ENCODE assay signal across 9 cellular contexts in genomic region chr14:104130974-104131651, GRCh38. TPM values are rescaled to one million over a fixed set of nuclear protein-coding genes. Genes with fewer than 3 reads are reported as not detected.
DNase-seq lines count a peak whose midpoint lies in the region; ATAC-seq, FAIRE-seq and TF ChIP-seq lines count a peak whose summit lies in the region.
"Had no signal": no experiment of that assay in that cellular context is flagged by ENCODE, and none has a peak within 500 bp of the region (broad histone marks: within the 10 kb centered on the region; RNA-seq: fewer than 3 reads in every experiment).

No MANE protein-coding gene starts in this region.

- H2AFZ ChIP-seq in K562 (ENCODE audit: low read depth, low read length) (no peak overlapping the region), HepG2 (ENCODE audit: low read length) (no peak overlapping the region)

- peaks cover 2% of the 10 kb centered on the region for H3K4me1 Mint-ChIP-seq in activated T-cell treated with anti-CD3 and anti-CD28 coated beads, Interleukin-2, amount 50 U/mL, for 4 hours (ENCODE audit: low read depth)

- no peaks in the 10 kb centered on the region for H3K9me1 ChIP-seq in K562 (ENCODE audit: control insufficient read depth, insufficient read depth, low read length)

- H3K36me3 ChIP-seq in K562 (ENCODE audit: control insufficient read depth, insufficient read depth, low read length): no peaks in the 10 kb centered on the region
- no peaks in the 10 kb centered on the region for H3K36me3 ChIP-seq in HepG2 (replicated peaks in 1 of 2; ENCODE audit: control insufficient read depth in 1 of 2, insufficient read depth in 2 of 2, low read length in 2 of 2)
- no peaks in the 10 kb centered on the region for H3K36me3 ChIP-seq in aorta (ENCODE audit: control insufficient read depth in 1 of 2, insufficient read depth in 2 of 2, low read length in 1 of 2)

- no peaks in the 10 kb centered on the region for H3K27me3 ChIP-seq in K562 (ENCODE audit: control insufficient read depth in 2 of 2, insufficient read depth in 2 of 2, low read length in 2 of 2)
- peaks cover 0 to 15% of the 10 kb centered on the region in 2 experiments; a peak in 4 of 5 replicates for H3K27me3 ChIP-seq in HepG2 (ENCODE audit: control insufficient read depth in 1 of 2, insufficient read depth in 2 of 2, low read length in 2 of 2)
- no peaks in the 10 kb centered on the region for H3K27me3 ChIP-seq in aorta (ENCODE audit: control insufficient read depth in 1 of 2, insufficient read depth in 2 of 2, low read length in 1 of 2)

- H3K27me3 Mint-ChIP-seq in activated T-cell treated with anti-CD3 and anti-CD28 coated beads, Interleukin-2, amount 50 U/mL, for 4 hours (ENCODE audit: low read depth): peaks cover 70% of the 10 kb centered on the region

- H3K79me2 ChIP-seq in K562 (ENCODE audit: control insufficient read depth, insufficient read depth, low read length) (no peaks in the 10 kb centered on the region), HepG2 (ENCODE audit: insufficient read depth, low read length) (no peaks in the 10 kb centered on the region)

- H3K4me3 ChIP-seq in K562 (no peak overlapping the region), HepG2 (replicated peaks in 1 of 3; ENCODE audit: insufficient read depth in 1 of 3, low read depth in 2 of 3, low read length in 3 of 3) (no peak overlapping the region), aorta (ENCODE audit: low read length in 2 of 2) (no peak overlapping the region)

- H3K9ac ChIP-seq in K562 (ENCODE audit: insufficient read depth in 1 of 2, low read depth in 2 of 2, low read length in 2 of 2) (no peak overlapping the region), HepG2 (ENCODE audit: insufficient read depth, low read depth, low read length) (no peak overlapping the region)

- H3K4me3 Mint-ChIP-seq in activated T-cell treated with anti-CD3 and anti-CD28 coated beads, Interleukin-2, amount 50 U/mL, for 4 hours: no peak overlapping the region
- H3K4me3 Mint-ChIP-seq: dendritic cell treated with granulocyte-macrophage colony-stimulating factor and Interleukin-4, amounts not matched to agents 40 ng/mL and 50 ng/mL, for 4 days had no signal

- H3K4me1 ChIP-seq in K562 (replicated peaks in 1 of 2; ENCODE audit: control insufficient read depth in 2 of 2, insufficient read depth in 2 of 2, low read length in 2 of 2): no peaks in the 10 kb centered on the region
- no peaks in the 10 kb centered on the region for H3K4me1 ChIP-seq in HepG2 (ENCODE audit: insufficient read depth, low read length)
- no peaks in the 10 kb centered on the region for H3K4me1 ChIP-seq in aorta (ENCODE audit: control insufficient read depth in 1 of 2, insufficient read depth in 2 of 2, low read length in 2 of 2)

- FAIRE-seq in GM12891 (lab: Jason Lieb, UNC): peak; percentile 66
- FAIRE-seq in K562 (lab: Jason Lieb, UNC): no peak
- peak; percentile 69 for FAIRE-seq in HepG2 (lab: Jason Lieb, UNC)

- H3K9me3 Mint-ChIP-seq in activated T-cell treated with anti-CD3 and anti-CD28 coated beads, Interleukin-2, amount 50 U/mL, for 4 hours: peaks cover 15% of the 10 kb centered on the region

- DNase-seq in AG08395 (ENCODE audit: low spot score) (peak; percentile 48), GM12891 (ENCODE audit: insufficient read length, low spot score) (no peak), NCI-H460 (ENCODE audit: extremely low read depth, low read depth) (peak; percentile 61), K562 (ENCODE audit: extremely low read depth in 1 of 4, low spot score in 3 of 4) (no peak), HepG2 (ENCODE audit: low spot score) (peak; percentile 23), aorta (peak; percentile 32 to 49)
- DNase-seq in activated T-cell treated with anti-CD3 and anti-CD28 coated beads, Interleukin-2, amount 50 U/mL, for 4 hours: no peak

- H4K20me1 ChIP-seq in K562 (replicated peaks; ENCODE audit: control insufficient read depth, insufficient read depth, low read length) (no peaks in the 10 kb centered on the region), HepG2 (ENCODE audit: insufficient read depth, low read length) (no peaks in the 10 kb centered on the region)

- TF ChIP-seq POLR2A in GM12891 (IDR thresholded peaks at IDR 0.05; ENCODE audit: low read depth, low read length) (no peak), K562 (conservative IDR thresholded peaks at IDR 0.05) (no peak), HepG2 (IDR thresholded peaks at IDR 0.05; ENCODE audit: insufficient read depth in 1 of 2, low read depth in 2 of 2, low read length in 2 of 2) (no peak)

- TF ChIP-seq RAD21 in K562 (CRISPR knock-in tag; conservative IDR thresholded peaks at IDR 0.05 in 1 of 2, IDR thresholded peaks at IDR 0.05 in 1 of 2) (peak in 1 of 2 experiments; percentile 63; a peak in 2 of 4 replicates), HepG2 (CRISPR knock-in tag; IDR thresholded peaks at IDR 0.05) (peak; percentile 24; the same call in 1 of the 2 replicates)

- intact Hi-C loops in K562 (cut with micrococcal nuclease): loop anchor here (2.0 kb wide), 1 partner anchor 52 kb away; no protein-coding TSS in a partner anchor
- intact Hi-C loops in HepG2 (cut with micrococcal nuclease; ENCODE audit: unreplicated experiment): loop anchor here (1.0 kb wide), 1 partner anchor 53 kb away; no protein-coding TSS in a partner anchor
- intact Hi-C loops in aorta (cut with DNase I): no loop called here

- TF ChIP-seq CTCF in K562 (IDR thresholded peaks at IDR 0.05 in 2 of 3, conservative IDR thresholded peaks at IDR 0.05 in 1 of 3; ENCODE audit: insufficient read depth in 2 of 3, low read depth in 1 of 3, low read length in 3 of 3) (peak; percentile 56 to 61 (median 58)), HepG2 (CRISPR knock-in tag; IDR thresholded peaks at IDR 0.05) (peak; percentile 84)

- H3K4me2 ChIP-seq in K562 (ENCODE audit: insufficient read depth, low read length) (no peak overlapping the region), HepG2 (ENCODE audit: low read depth, low read length) (no peak overlapping the region)

- BruUV-seq in K562 (replicated peaks; lab: Mats Ljungman, UMichigan) (no TSS peak), HepG2 (replicated peaks; lab: Mats Ljungman, UMichigan) (no TSS peak)

- H3K36me3 Mint-ChIP-seq in activated T-cell treated with anti-CD3 and anti-CD28 coated beads, Interleukin-2, amount 50 U/mL, for 4 hours (ENCODE audit: insufficient read depth): peaks cover 2% of the 10 kb centered on the region

- POLR2A ChIA-PET in K562 (lab: Yijun Ruan, JAX) (no interaction called here), HepG2 (lab: Yijun Ruan, JAX) (no interaction called here)

- TF ChIP-seq EP300 in K562 (IDR thresholded peaks at IDR 0.05; ENCODE audit: low read length): no peak
- no peak for TF ChIP-seq EP300 in HepG2 (IDR thresholded peaks at IDR 0.05; ENCODE audit: low read depth in 2 of 2, low read length in 2 of 2)
- TF ChIP-seq EP300 in HepG2 (CRISPR knock-in tag; IDR thresholded peaks at IDR 0.05; ENCODE audit: borderline replicate concordance): no peak

- in situ Hi-C loops in K562 (cut with MboI): no loop called here
- in situ Hi-C loops in HepG2 (cut with HindIII; ENCODE audit: extremely low pct_ligation_motif_present, low pct_unique_long_range_greater_than_20kb): loop anchor here (5.0 kb wide), 1 partner anchor 34 kb away; no protein-coding TSS in a partner anchor

- H3K27ac ChIP-seq in K562 (ENCODE audit: extremely low read depth, low read depth, low read length) (no peak overlapping the region), HepG2 (ENCODE audit: extremely low read length, insufficient read depth, low read length) (no peak overlapping the region), aorta (ENCODE audit: low read depth in 1 of 2, low read length in 2 of 2) (no peak overlapping the region)

- H3K9me3 ChIP-seq in K562 (replicated peaks; ENCODE audit: control insufficient read depth, insufficient read depth, low read depth, low read length): no peaks in the 10 kb centered on the region
- peaks cover 16% of the 10 kb centered on the region for H3K9me3 ChIP-seq in HepG2 (ENCODE audit: low read length)
- H3K9me3 ChIP-seq in aorta (ENCODE audit: control insufficient read depth, low read length): peaks cover 6% of the 10 kb centered on the region

- ATAC-seq in K562 (no peak), HepG2 (peak; percentile 59), aorta (ENCODE audit: low FRiP score) (no peak), GM19351 (IDR thresholded peaks at IDR 0.05; ENCODE audit: unreplicated experiment) (no peak)
- ATAC-seq in activated T-cell treated with anti-CD3 and anti-CD28 coated beads, Interleukin-2, amount 50 U/mL, for 4 hours: no peak

- 0% methylated on average over 4 of the region's 11 CpGs for WGBS in K562 (ENCODE audit: insufficient coverage, low coverage, missing lambda C conversion rate)
- WGBS in HepG2 (ENCODE audit: low lambda C conversion rate): 5% methylated on average over 8 of the region's 11 CpGs
- WGBS in aorta, 2 donors: 13 to 14% methylated on average over 11 of the region's 11 CpGs

- CTCF ChIA-PET in K562 (lab: Yijun Ruan, JAX; ENCODE audit: low intra/inter-chr PET ratio) (interaction anchor here (2.3 kb wide), 1 partner anchor 53 kb away, joined by 24 read pairs; no protein-coding TSS in a partner anchor), HepG2 (lab: Yijun Ruan, JAX; ENCODE audit: low intra/inter-chr PET ratio, low total read pairs) (interaction anchor here (1.3 to 2.9 kb wide), 2 partner anchors 36 to 53 kb away, joined by 6 to 37 read pairs; no protein-coding TSS in a partner anchor)

RNA-seq across cellular contexts. Expression of gene KIF26A, which starts 7.3 kb away (rescaled TPM):
- polyA plus RNA-seq in GM12891 (2012; ENCODE audit: low read depth, missing spikeins): 0.03 TPM
- total RNA-seq in NCI-H460 (2014; rRNA removed; shearing (Covaris generic)): 38.7 and 46.6 TPM in 2 replicates
- 71.2 and 73.6 TPM in 2 replicates for polyA plus RNA-seq in NCI-H460 (2014; cell fraction: nucleus; rRNA removed)
- total RNA-seq in K562 (2011; cell fraction: chromatin; rRNA removed; ENCODE audit: low replicate concordance): not detected in 2 replicates
- total RNA-seq in K562 (2011; cell fraction: nucleolus; rRNA removed): not detected in 2 replicates
- total RNA-seq in K562 (2011; cell fraction: nucleoplasm; rRNA removed): not detected in 2 replicates
- total RNA-seq in K562 (2014; rRNA removed) (not detected in 2 replicates), K562 (2014; rRNA removed; fragmentation: Illumina TruSeq; extraction: Trizol) (not detected in 2 replicates), K562 (2015; rRNA removed; fragmentation: Illumina TruSeq; extraction: Trizol) (not detected in 2 replicates), K562 (2021) (0.02 and 0.04 TPM in 2 replicates), HepG2 (2016; rRNA removed; fragmentation: Illumina TruSeq; extraction: Trizol) (not detected in 2 replicates), aorta (1 to 10 TPM; 4.6 to 8.3 TPM)
- polyA plus RNA-seq in K562 (2011; rRNA removed) (not detected in 2 replicates), K562 (2014; fragmentation: Illumina TruSeq; extraction: Trizol) (not detected in 2 replicates), K562 (2014; fragmentation: Nextera tagmentation; extraction: Ambion mirVana) (not detected), K562 (2014; rRNA removed) (not detected in 2 replicates), HepG2 (2011; rRNA removed) (not detected in 2 replicates), aorta (1 to 10 TPM in 1 of 2 donors, under 1 TPM in 1; 0.13 to 1.9 TPM)
- 0.01 TPM in 1 of 2 replicates, not detected in the other for polyA plus RNA-seq in K562 (2011; cell fraction: cytosol; rRNA removed)
- not detected in 2 replicates for polyA plus RNA-seq in K562 (2011; cell fraction: nucleus; rRNA removed)
- not detected in 2 replicates for polyA plus RNA-seq in K562 (2012)
- not detected in 2 replicates for polyA minus RNA-seq in K562 (2011; rRNA and poly(A)+ RNA removed)
- polyA minus RNA-seq in K562 (2011; cell fraction: cytosol; rRNA and poly(A)+ RNA removed): 0.19 and 0.27 TPM in 2 replicates
- under 0.01 TPM in 2 replicates for polyA minus RNA-seq in K562 (2011; cell fraction: nucleus; rRNA and poly(A)+ RNA removed)
- total RNA-seq in HepG2 (2016; cell fraction: cytosol; rRNA removed; fragmentation: Illumina TruSeq; extraction: Trizol; ENCODE audit: low read depth): not detected in 2 replicates
- total RNA-seq in HepG2 (2016; cell fraction: insoluble cytoplasmic fraction; rRNA removed; fragmentation: Illumina TruSeq; extraction: Trizol): not detected in 2 replicates
- total RNA-seq in HepG2 (2016; cell fraction: membrane; rRNA removed; fragmentation: Illumina TruSeq; extraction: Trizol): not detected in 2 replicates
- total RNA-seq in HepG2 (2016; cell fraction: nucleus; rRNA removed; fragmentation: Illumina TruSeq; extraction: Trizol): not detected in 2 replicates
- not detected in 2 replicates for polyA plus RNA-seq in HepG2 (2011; cell fraction: cytosol; rRNA removed)
- not detected in 2 replicates for polyA plus RNA-seq in HepG2 (2011; cell fraction: nucleus; rRNA removed)
- not detected in 2 replicates for polyA plus RNA-seq in HepG2 (2012)
- polyA plus RNA-seq in HepG2 (2016; cell fraction: cytosol; fragmentation: Illumina TruSeq; extraction: Trizol; ENCODE audit: low read depth): not detected in 2 replicates
- not detected in 2 replicates for polyA plus RNA-seq in HepG2 (2016; cell fraction: insoluble cytoplasmic fraction; fragmentation: Illumina TruSeq; extraction: Trizol; ENCODE audit: low read depth)
- not detected in 2 replicates for polyA plus RNA-seq in HepG2 (2016; cell fraction: membrane; fragmentation: Illumina TruSeq; extraction: Trizol; ENCODE audit: low read depth)
- not detected in 2 replicates for polyA plus RNA-seq in HepG2 (2016; cell fraction: nucleus; fragmentation: Illumina TruSeq; extraction: Trizol; ENCODE audit: insufficient read depth, low read depth)
- 0.02 and 12.4 TPM in 2 replicates for polyA minus RNA-seq in HepG2 (2011; rRNA and poly(A)+ RNA removed; ENCODE audit: low replicate concordance)
- polyA minus RNA-seq in HepG2 (2011; cell fraction: cytosol; rRNA and poly(A)+ RNA removed): 0.18 and 0.30 TPM in 2 replicates
- 0.13 TPM in 1 of 2 replicates, not detected in the other for polyA minus RNA-seq in HepG2 (2011; cell fraction: nucleus; rRNA and poly(A)+ RNA removed)
- total RNA-seq in activated T-cell treated with anti-CD3 and anti-CD28 coated beads, Interleukin-2, amount 50 U/mL, for 4 hours: under 1 TPM; 0.24 to 0.86 (median 0.40) TPM

RNA-seq across cellular contexts. Expression of gene ASPG, which starts 45.6 kb away (rescaled TPM):
- polyA plus RNA-seq in GM12891 (2012; ENCODE audit: low read depth, missing spikeins): not detected
- 0.14 and 0.50 TPM in 2 replicates for total RNA-seq in NCI-H460 (2014; rRNA removed; shearing (Covaris generic))
- polyA plus RNA-seq in NCI-H460 (2014; cell fraction: nucleus; rRNA removed): 1.7 and 2.6 TPM in 2 replicates
- not detected in 2 replicates for total RNA-seq in K562 (2011; cell fraction: chromatin; rRNA removed; ENCODE audit: low replicate concordance)
- not detected in 2 replicates for total RNA-seq in K562 (2011; cell fraction: nucleolus; rRNA removed)
- total RNA-seq in K562 (2011; cell fraction: nucleoplasm; rRNA removed): not detected in 2 replicates
- not detected in 2 replicates for total RNA-seq in K562 (2014; rRNA removed)
- total RNA-seq in K562 (2014; rRNA removed; fragmentation: Illumina TruSeq; extraction: Trizol): not detected in 2 replicates
- not detected in 2 replicates for total RNA-seq in K562 (2015; rRNA removed; fragmentation: Illumina TruSeq; extraction: Trizol)
- 0.18 TPM in 1 of 2 replicates, not detected in the other for total RNA-seq in K562 (2021)
- polyA plus RNA-seq in K562 (2011; rRNA removed): not detected in 2 replicates
- not detected in 2 replicates for polyA plus RNA-seq in K562 (2011; cell fraction: cytosol; rRNA removed)
- not detected in 2 replicates for polyA plus RNA-seq in K562 (2011; cell fraction: nucleus; rRNA removed)
- polyA plus RNA-seq in K562 (2012): not detected in 2 replicates
- not detected in 2 replicates for polyA plus RNA-seq in K562 (2014; fragmentation: Illumina TruSeq; extraction: Trizol)
- not detected for polyA plus RNA-seq in K562 (2014; fragmentation: Nextera tagmentation; extraction: Ambion mirVana)
- polyA plus RNA-seq in K562 (2014; rRNA removed): not detected in 2 replicates
- not detected in 2 replicates for polyA minus RNA-seq in K562 (2011; rRNA and poly(A)+ RNA removed)
- polyA minus RNA-seq in K562 (2011; cell fraction: cytosol; rRNA and poly(A)+ RNA removed): not detected in 2 replicates
- polyA minus RNA-seq in K562 (2011; cell fraction: nucleus; rRNA and poly(A)+ RNA removed): not detected in 2 replicates
- not detected in 2 replicates for total RNA-seq in HepG2 (2016; rRNA removed; fragmentation: Illumina TruSeq; extraction: Trizol)
- total RNA-seq in HepG2 (2016; cell fraction: cytosol; rRNA removed; fragmentation: Illumina TruSeq; extraction: Trizol; ENCODE audit: low read depth): not detected in 2 replicates
- total RNA-seq in HepG2 (2016; cell fraction: insoluble cytoplasmic fraction; rRNA removed; fragmentation: Illumina TruSeq; extraction: Trizol): not detected in 2 replicates
- not detected in 2 replicates for total RNA-seq in HepG2 (2016; cell fraction: membrane; rRNA removed; fragmentation: Illumina TruSeq; extraction: Trizol)
- total RNA-seq in HepG2 (2016; cell fraction: nucleus; rRNA removed; fragmentation: Illumina TruSeq; extraction: Trizol): not detected in 2 replicates
- not detected in 2 replicates for polyA plus RNA-seq in HepG2 (2011; rRNA removed)
- polyA plus RNA-seq in HepG2 (2011; cell fraction: cytosol; rRNA removed): not detected in 2 replicates
- not detected in 2 replicates for polyA plus RNA-seq in HepG2 (2011; cell fraction: nucleus; rRNA removed)
- not detected in 2 replicates for polyA plus RNA-seq in HepG2 (2012)
- not detected in 2 replicates for polyA plus RNA-seq in HepG2 (2016; cell fraction: cytosol; fragmentation: Illumina TruSeq; extraction: Trizol; ENCODE audit: low read depth)
- not detected in 2 replicates for polyA plus RNA-seq in HepG2 (2016; cell fraction: insoluble cytoplasmic fraction; fragmentation: Illumina TruSeq; extraction: Trizol; ENCODE audit: low read depth)
- not detected in 2 replicates for polyA plus RNA-seq in HepG2 (2016; cell fraction: membrane; fragmentation: Illumina TruSeq; extraction: Trizol; ENCODE audit: low read depth)
- not detected in 2 replicates for polyA plus RNA-seq in HepG2 (2016; cell fraction: nucleus; fragmentation: Illumina TruSeq; extraction: Trizol; ENCODE audit: insufficient read depth, low read depth)
- polyA minus RNA-seq in HepG2 (2011; rRNA and poly(A)+ RNA removed; ENCODE audit: low replicate concordance): 0.37 TPM in 1 of 2 replicates, not detected in the other
- polyA minus RNA-seq in HepG2 (2011; cell fraction: cytosol; rRNA and poly(A)+ RNA removed): not detected in 2 replicates
- not detected in 2 replicates for polyA minus RNA-seq in HepG2 (2011; cell fraction: nucleus; rRNA and poly(A)+ RNA removed)
- total RNA-seq in aorta: 1 to 10 TPM in 1 of 2 donors, under 1 TPM in 1; 0.13 to 2.2 TPM
- polyA plus RNA-seq in aorta: 1 to 10 TPM in 1 of 2 donors, under 1 TPM in 1; 0.20 to 1.6 TPM
- under 1 TPM in 1 of 3 donors, not detected in 2; 0.19 TPM for total RNA-seq in activated T-cell treated with anti-CD3 and anti-CD28 coated beads, Interleukin-2, amount 50 U/mL, for 4 hours

Comparison
In these comparisons a context has a peak if more than half of its experiments do, and no peak if none do; other contexts are left out.
1. DNase-seq: peak in AG08395 (single experiment), NCI-H460 (single experiment), HepG2 (single experiment) and aorta (2 of 2); none in GM12891 (single experiment), K562 (0 of 4) and activated T-cell treated with anti-CD3 and anti-CD28 coated beads, Interleukin-2, amount 50 U/mL, for 4 hours (single experiment).
2. intact Hi-C loops: an anchor here in K562 (2.0 kb wide) and HepG2 (1.0 kb wide); none called in aorta.